30 cellular contexts compared by ENCODE assay signal in the genomic region with DNA sequence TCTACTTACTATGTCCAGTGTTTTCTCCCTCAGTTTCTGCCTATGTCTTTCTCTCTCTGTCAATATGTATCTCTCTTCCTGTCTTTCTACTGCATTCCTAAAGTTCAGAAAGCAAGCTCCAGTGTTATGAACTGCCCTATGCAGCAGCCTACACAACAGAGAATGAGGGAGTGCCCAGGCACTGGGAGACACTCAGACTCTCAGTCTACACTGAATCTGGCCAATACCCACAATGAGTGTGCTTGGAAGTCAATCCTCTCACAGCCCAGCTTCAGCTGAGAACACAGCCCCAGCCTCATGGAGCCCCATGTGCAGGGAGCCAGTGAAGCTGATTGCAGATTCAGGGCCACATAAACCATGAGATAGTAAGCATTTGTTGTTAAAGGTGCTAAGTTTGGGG.
"Had no signal": no experiment of that assay in that cellular context is flagged by ENCODE, and none has a peak within 500 bp of the region (broad histone marks: within the 10 kb centered on the region; RNA-seq: fewer than 3 reads in every experiment).

No MANE protein-coding gene starts in this region.

- H3K4me1 Mint-ChIP-seq: activated B cell treated with CpG ODN at 0.5 μM for 24 hours; activated CD4-positive, alpha-beta T cell treated with anti-CD3 and anti-CD28 coated beads, Interleukin-2, amount 10 ng/mL, durations not matched to agents 24 days and 14 days; activated naive CD8-positive, alpha-beta T cell treated with anti-CD3 and anti-CD28 coated beads for 36 hours; activated T-helper 17 cell treated with anti-CD3 and anti-CD28 coated beads, Interleukin-2, amount 50 U/mL, for 72 hours; T-cell had no signal

- H3K4me3 Mint-ChIP-seq: activated B cell treated with CpG ODN at 0.5 μM for 24 hours; activated CD4-positive, alpha-beta memory T cell treated with anti-CD3 and anti-CD28 coated beads for 36 hours; activated CD4-positive, alpha-beta T cell treated with anti-CD3 and anti-CD28 coated beads, Interleukin-2, amount 10 ng/mL, durations not matched to agents 24 days and 14 days; activated CD8-positive, alpha-beta T cell treated with anti-CD3 and anti-CD28 coated beads for 36 hours; activated naive CD4-positive, alpha-beta T cell treated with anti-CD3 and anti-CD28 coated beads for 36 hours; activated naive CD8-positive, alpha-beta T cell treated with anti-CD3 and anti-CD28 coated beads for 36 hours; activated T-cell treated with anti-CD3 and anti-CD28 coated beads, Interleukin-2, amount 50 U/mL, for 4 hours; activated T-cell treated with anti-CD3 and anti-CD28 coated beads, Interleukin-2, amount 50 U/mL, for 72 hours; activated T-helper 1 cell treated with anti-CD3 and anti-CD28 coated beads, Interleukin-12 subunit alpha, Interleukin-12 subunit beta, Interleukin-2, Interleukin-4 antibody, amounts not matched to agents 30 ng/mL and 10 ng/mL and 1 ng/mL, durations not matched to agents 14 hours and 24 hours and 36 hours; activated T-helper 17 cell treated with anti-CD3 and anti-CD28 coated beads, Interleukin-2, amount 50 U/mL, for 72 hours; T-cell; T-helper 17 cell had no signal

- H3K27ac Mint-ChIP-seq: activated B cell treated with CpG ODN at 0.5 μM for 24 hours; activated CD4-positive, alpha-beta memory T cell treated with anti-CD3 and anti-CD28 coated beads for 36 hours; activated CD4-positive, alpha-beta T cell treated with anti-CD3 and anti-CD28 coated beads, Interleukin-2, amount 10 ng/mL, durations not matched to agents 24 days and 14 days; activated CD8-positive, alpha-beta T cell treated with anti-CD3 and anti-CD28 coated beads for 36 hours; activated naive CD4-positive, alpha-beta T cell treated with anti-CD3 and anti-CD28 coated beads for 36 hours; activated naive CD4-positive, alpha-beta T cell treated with anti-CD3 and anti-CD28 coated beads, Interleukin-2, amount 50 U/mL, for 72 hours; activated naive CD8-positive, alpha-beta T cell treated with anti-CD3 and anti-CD28 coated beads for 36 hours; activated T-cell treated with anti-CD3 and anti-CD28 coated beads, Interleukin-2, amount 50 U/mL, for 72 hours; activated T-helper 1 cell treated with anti-CD3 and anti-CD28 coated beads, Interleukin-12 subunit alpha, Interleukin-12 subunit beta, Interleukin-2, Interleukin-4 antibody, amounts not matched to agents 30 ng/mL and 10 ng/mL and 1 ng/mL, durations not matched to agents 14 hours and 24 hours and 36 hours; activated T-helper 17 cell treated with anti-CD3 and anti-CD28 coated beads, Interleukin-2, amount 50 U/mL, for 72 hours; T-cell; T-helper 17 cell had no signal

- DNase-seq: activated B cell treated with CpG ODN at 0.5 μM for 24 hours; activated CD4-positive, alpha-beta memory T cell treated with anti-CD3 and anti-CD28 coated beads for 36 hours; activated CD4-positive, alpha-beta T cell treated with anti-CD3 and anti-CD28 coated beads for 4 hours; activated CD4-positive, alpha-beta T cell treated with anti-CD3 and anti-CD28 coated beads, Interleukin-2, amount 10 ng/mL, durations not matched to agents 24 days and 14 days; activated CD4-positive, alpha-beta T cell treated with anti-CD3 and anti-CD28 coated beads, Interleukin-2, amount 50 U/mL, for 1 hour; activated CD4-positive, alpha-beta T cell treated with anti-CD3 and anti-CD28 coated beads, Interleukin-2, amount 50 U/mL, for 4 hours; activated CD4-positive, CD25-positive, alpha-beta regulatory T cell treated with anti-CD3 and anti-CD28 coated beads, Interleukin-2, amount 50 U/mL, for 72 hours; activated CD8-positive, alpha-beta memory T cell treated with anti-CD3 and anti-CD28 coated beads, Interleukin-2, amount 50 U/mL, for 4 hours; activated CD8-positive, alpha-beta T cell treated with anti-CD3 and anti-CD28 coated beads for 36 hours; activated effector memory CD4-positive, alpha-beta T cell treated with anti-CD3 and anti-CD28 coated beads, Interleukin-2, amount 50 U/mL, for 16 hours; activated gamma-delta T cell treated with Interleukin-2 at 50 U/mL for 16 hours; activated naive CD4-positive, alpha-beta T cell; activated naive CD4-positive, alpha-beta T cell treated with anti-CD3 and anti-CD28 coated beads for 36 hours; activated naive CD4-positive, alpha-beta T cell treated with anti-CD3 and anti-CD28 coated beads, Interleukin-2, amount 50 U/mL, for 16 hours; activated naive CD8-positive, alpha-beta T cell treated with anti-CD3 and anti-CD28 coated beads for 36 hours; activated T-cell treated with anti-CD3 and anti-CD28 coated beads for 4 hours; activated T-cell treated with anti-CD3 and anti-CD28 coated beads, Interleukin-2, amount 50 U/mL, for 1 hour; activated T-cell treated with anti-CD3 and anti-CD28 coated beads, Interleukin-2, amount 50 U/mL, for 4 hours; activated T-cell treated with anti-CD3 and anti-CD28 coated beads, Interleukin-2, amount 50 U/mL, for 72 hours; adrenal gland; amniotic stem cell; aorta; body of pancreas; brain microvascular endothelial cell; central memory CD4-positive, alpha-beta T cell; T-cell; T-helper 17 cell had no signal

- ATAC-seq: activated CD8-positive, alpha-beta T cell treated with anti-CD3 and anti-CD28 coated beads for 36 hours; activated naive CD4-positive, alpha-beta T cell treated with anti-CD3 and anti-CD28 coated beads, Interleukin-2, amount 50 U/mL, for 72 hours; activated T-cell treated with anti-CD3 and anti-CD28 coated beads, Interleukin-2, amount 50 U/mL, for 4 hours; activated T-cell treated with anti-CD3 and anti-CD28 coated beads, Interleukin-2, amount 50 U/mL, for 72 hours; activated T-helper 17 cell treated with anti-CD3 and anti-CD28 coated beads, Interleukin-2, amount 50 U/mL, for 72 hours; body of pancreas; T-cell; T-helper 17 cell had no signal

- H3K36me3 Mint-ChIP-seq: activated CD4-positive, alpha-beta memory T cell treated with anti-CD3 and anti-CD28 coated beads for 36 hours; activated naive CD4-positive, alpha-beta T cell treated with anti-CD3 and anti-CD28 coated beads, Interleukin-2, amount 50 U/mL, for 72 hours; activated naive CD8-positive, alpha-beta T cell treated with anti-CD3 and anti-CD28 coated beads for 36 hours; T-cell had no signal

- H3K9me3 Mint-ChIP-seq: activated B cell treated with CpG ODN at 0.5 μM for 24 hours; activated CD4-positive, alpha-beta memory T cell treated with anti-CD3 and anti-CD28 coated beads for 36 hours; activated CD4-positive, alpha-beta T cell treated with anti-CD3 and anti-CD28 coated beads, Interleukin-2, amount 10 ng/mL, durations not matched to agents 24 days and 14 days; activated CD8-positive, alpha-beta T cell treated with anti-CD3 and anti-CD28 coated beads for 36 hours; activated naive CD4-positive, alpha-beta T cell treated with anti-CD3 and anti-CD28 coated beads for 36 hours; activated naive CD4-positive, alpha-beta T cell treated with anti-CD3 and anti-CD28 coated beads, Interleukin-2, amount 50 U/mL, for 72 hours; activated naive CD8-positive, alpha-beta T cell treated with anti-CD3 and anti-CD28 coated beads for 36 hours; activated T-cell treated with anti-CD3 and anti-CD28 coated beads, Interleukin-2, amount 50 U/mL, for 4 hours; activated T-cell treated with anti-CD3 and anti-CD28 coated beads, Interleukin-2, amount 50 U/mL, for 72 hours; activated T-helper 1 cell treated with anti-CD3 and anti-CD28 coated beads, Interleukin-12 subunit alpha, Interleukin-12 subunit beta, Interleukin-2, Interleukin-4 antibody, amounts not matched to agents 30 ng/mL and 10 ng/mL and 1 ng/mL, durations not matched to agents 14 hours and 24 hours and 36 hours; activated T-helper 17 cell treated with anti-CD3 and anti-CD28 coated beads, Interleukin-2, amount 50 U/mL, for 72 hours; T-cell had no signal

- H3K27me3 Mint-ChIP-seq: activated B cell treated with CpG ODN at 0.5 μM for 24 hours; activated CD4-positive, alpha-beta memory T cell treated with anti-CD3 and anti-CD28 coated beads for 36 hours; activated CD4-positive, alpha-beta T cell treated with anti-CD3 and anti-CD28 coated beads, Interleukin-2, amount 10 ng/mL, durations not matched to agents 24 days and 14 days; activated CD8-positive, alpha-beta T cell treated with anti-CD3 and anti-CD28 coated beads for 36 hours; activated naive CD8-positive, alpha-beta T cell treated with anti-CD3 and anti-CD28 coated beads for 36 hours; activated T-helper 17 cell treated with anti-CD3 and anti-CD28 coated beads, Interleukin-2, amount 50 U/mL, for 72 hours; T-cell; T-helper 17 cell had no signal
